ENCODE assay signal across 8 cellular contexts in genomic region chr1:220089650-220090556, GRCh38. TPM values are rescaled to one million over a fixed set of nuclear protein-coding genes. Genes with fewer than 3 reads are reported as not detected.
DNase-seq lines count a peak whose midpoint lies in the region; ATAC-seq and TF ChIP-seq lines count a peak whose summit lies in the region.

TSS of gene BPNT1 (minus strand) at chr1:220089788. CDS start at chr1:220079846, 9,942 bp downstream.

- TF ChIP-seq CTCF in GM10266 (IDR thresholded peaks at IDR 0.05; ENCODE audit: control insufficient read depth, insufficient read depth, low read depth, missing control alignments) (no peak), osteoblast (IDR thresholded peaks at IDR 0.05; ENCODE audit: extremely low read depth, low read depth, low read length) (no peak), thoracic aorta (IDR thresholded peaks at IDR 0.05) (no peak)

- H3K4me2 ChIP-seq in osteoblast (ENCODE audit: insufficient read depth, low read length): peak within 1 kb of the TSS; percentile 91

- H3K4me3 ChIP-seq in osteoblast (ENCODE audit: insufficient read depth, low read length): peak within 1 kb of the TSS; percentile 77
- peak within 1 kb of the TSS; percentile 72 for H3K4me3 ChIP-seq in thoracic aorta

- peaks cover 21% of the 10 kb centered on the region for H3K79me2 ChIP-seq in osteoblast (ENCODE audit: insufficient read depth, low read length)

- ATAC-seq in HG02610 (IDR thresholded peaks at IDR 0.05; ENCODE audit: unreplicated experiment): peak; percentile 55
- peak; percentile 77 to 78 for ATAC-seq in activated naive CD4-positive, alpha-beta T cell treated with anti-CD3 and anti-CD28 coated beads, Interleukin-2, amount 50 U/mL, for 72 hours
- peak; percentile 61 for ATAC-seq in thoracic aorta (ENCODE audit: insufficient number of reproducible peaks, low FRiP score, low read depth)

- no peaks in the 10 kb centered on the region for H3K36me3 ChIP-seq in osteoblast (ENCODE audit: insufficient read depth, low read length)
- H3K36me3 ChIP-seq in thoracic aorta: no peaks in the 10 kb centered on the region

- peak; percentile 82 for DNase-seq in GM10266 (ENCODE audit: extremely low spot score)
- DNase-seq in NCI-H1092 treated with DMSO at 0.1 percent for 48 hours (lab: John Stamatoyannopoulos, UW): peak; percentile 99
- DNase-seq in SKM-1 (lab: John Stamatoyannopoulos, UW; ENCODE audit: unreplicated experiment): peak; percentile 98
- DNase-seq in activated naive CD4-positive, alpha-beta T cell treated with anti-CD3 and anti-CD28 coated beads, Interleukin-2, amount 50 U/mL, for 72 hours (ENCODE audit: low spot score in 2 of 2): peak; percentile 95 to 99
- DNase-seq in glomerular visceral epithelial cell (ENCODE audit: extremely low spot score): peak; percentile 97
- peak; percentile 95 for DNase-seq in osteoblast (ENCODE audit: insufficient read length, low spot score, missing footprints)
- peak; percentile 71 for DNase-seq in thoracic aorta (ENCODE audit: low spot score)

- peaks cover 10% of the 10 kb centered on the region in 2 donors for H3K36me3 Mint-ChIP-seq in activated naive CD4-positive, alpha-beta T cell treated with anti-CD3 and anti-CD28 coated beads, Interleukin-2, amount 50 U/mL, for 72 hours

- H3K4me1 ChIP-seq in osteoblast (ENCODE audit: insufficient read depth, low read length) (no peaks in the 10 kb centered on the region), thoracic aorta (ENCODE audit: control insufficient read depth in 1 of 2, low read depth in 2 of 2) (peaks cover 7 to 21% of the 10 kb centered on the region in 2 donors)

- H3K27ac ChIP-seq in osteoblast (ENCODE audit: low read depth, low read length) (peak within 1 kb of the TSS; percentile 19), thoracic aorta (peak within 1 kb of the TSS; percentile 20 to 29)

- H3K27me3 ChIP-seq in osteoblast (ENCODE audit: insufficient read depth, low read length) (no peaks in the 10 kb centered on the region), thoracic aorta (replicated peaks; ENCODE audit: insufficient read depth) (no peaks in the 10 kb centered on the region)

- no peaks in the 10 kb centered on the region for H3K9me3 ChIP-seq in osteoblast (ENCODE audit: low read depth, low read length)
- H3K9me3 ChIP-seq in thoracic aorta: no peaks in the 10 kb centered on the region

- no peaks in the 10 kb centered on the region for H3K9me3 Mint-ChIP-seq in activated naive CD4-positive, alpha-beta T cell treated with anti-CD3 and anti-CD28 coated beads, Interleukin-2, amount 50 U/mL, for 72 hours

- H4K20me1 ChIP-seq in osteoblast (ENCODE audit: insufficient read depth, low read length): no peaks in the 10 kb centered on the region

- H2AFZ ChIP-seq in osteoblast (ENCODE audit: low read length): peak within 1 kb of the TSS; percentile 87

- H3K27ac Mint-ChIP-seq in activated naive CD4-positive, alpha-beta T cell treated with anti-CD3 and anti-CD28 coated beads, Interleukin-2, amount 50 U/mL, for 72 hours: peak within 1 kb of the TSS; percentile 87 to 96

RNA-seq across cellular contexts. Expression of gene BPNT1, which starts in this region (rescaled TPM):
- total RNA-seq in activated naive CD4-positive, alpha-beta T cell treated with anti-CD3 and anti-CD28 coated beads, Interleukin-2, amount 50 U/mL, for 72 hours: 10 to 100 TPM; 27.7 to 37.1 TPM
- total RNA-seq in osteoblast (18.1 and 18.6 TPM in 2 replicates), thoracic aorta (10 to 100 TPM; 19.1 to 21.9 TPM)

Comparison
In these comparisons a context has a peak if more than half of its experiments do, and no peak if none do; other contexts are left out.
1. Peak in every context shown above with its lines: DNase-seq, ATAC-seq, H3K4me3 ChIP-seq and H3K27ac ChIP-seq.